Comparison of ENCODE assay signal across 15 cellular contexts in genomic region chr12:52969828-52970569, GRCh38. TPM values are rescaled to one million over a fixed set of nuclear protein-coding genes. Genes with fewer than 3 reads are reported as not detected.
DNase-seq lines count a peak whose midpoint lies in the region; ATAC-seq, FAIRE-seq and TF ChIP-seq lines count a peak whose summit lies in the region.
"Had no signal": no experiment of that assay in that cellular context is flagged by ENCODE, and none has a peak within 500 bp of the region (broad histone marks: within the 10 kb centered on the region; RNA-seq: fewer than 3 reads in every experiment).

No MANE protein-coding gene starts in this region.

- H3K9me3 ChIP-seq in MG63, result no peaks in the 10 kb centered on the region
- no peaks in the 10 kb centered on the region for H3K9me3 ChIP-seq in mucosa of descending colon
- H3K9me3 ChIP-seq: tibial artery had no signal

- no peaks in the 10 kb centered on the region for H3K27me3 ChIP-seq in MG63

- FAIRE-seq in GM12892 (lab: Jason Lieb, UNC), result no peak

- no peak for TF ChIP-seq POLR2A in GM12892 (IDR thresholded peaks at IDR 0.05; ENCODE audit: low read depth, low read length)

- no peak for TF ChIP-seq CTCF in brain (conservative IDR thresholded peaks at IDR 0.05)
- no peak for TF ChIP-seq CTCF in mucosa of descending colon (IDR thresholded peaks at IDR 0.05)

- H3K36me3 ChIP-seq in MG63, result no peaks in the 10 kb centered on the region
- H3K36me3 ChIP-seq in mucosa of descending colon (ENCODE audit: low read depth), result no peaks in the 10 kb centered on the region
- H3K36me3 ChIP-seq: tibial artery had no signal

- ATAC-seq in mucosa of descending colon (peak; percentile 84), HG02610 (IDR thresholded peaks at IDR 0.05; ENCODE audit: unreplicated experiment) (no peak)
- ATAC-seq: T-cell had no signal

- intact Hi-C loops in mucosa of descending colon (cut with DNase I, micrococcal nuclease), result loop anchor here in 1 of 2 donors (5.0 kb wide), 1 partner anchor 68 kb away; no protein-coding TSS in a partner anchor

- no peaks in the 10 kb centered on the region for H3K36me3 Mint-ChIP-seq in brain
- H3K36me3 Mint-ChIP-seq: activated naive CD4-positive, alpha-beta T cell treated with anti-CD3 and anti-CD28 coated beads, Interleukin-2, amount 10 ng/mL, durations not matched to agents 7 days and 5 days; IgD-negative memory B cell; T-cell had no signal

- H3K4me1 ChIP-seq in mucosa of descending colon (ENCODE audit: low read depth), result peaks cover 6% of the 10 kb centered on the region

- H3K27me3 Mint-ChIP-seq in brain, result peaks cover 7% of the 10 kb centered on the region

- in situ Hi-C loops in Caki2 (cut with HindIII; ENCODE audit: low pct_unique_long_range_greater_than_20kb, low sequenced_read_pairs), result loop anchor here (10.0 kb wide), 1 partner anchor 755 kb away; no protein-coding TSS in a partner anchor

- H3K27ac Mint-ChIP-seq in brain, result peak overlapping the region in 4 of 5 experiments; percentile 35 to 61 (median 46)
- H3K27ac Mint-ChIP-seq: activated naive CD4-positive, alpha-beta T cell treated with anti-CD3 and anti-CD28 coated beads, Interleukin-2, amount 10 ng/mL, durations not matched to agents 7 days and 5 days; IgD-negative memory B cell; T-cell had no signal

- no peak overlapping the region for H3K4me3 Mint-ChIP-seq in brain
- H3K4me3 Mint-ChIP-seq: activated naive CD4-positive, alpha-beta T cell treated with anti-CD3 and anti-CD28 coated beads, Interleukin-2, amount 10 ng/mL, durations not matched to agents 7 days and 5 days; IgD-negative memory B cell; T-cell had no signal

- H3K9me3 Mint-ChIP-seq in brain, result peaks cover 0 to 2% (median 0%) of the 10 kb centered on the region in 5 experiments
- H3K9me3 Mint-ChIP-seq: activated naive CD4-positive, alpha-beta T cell treated with anti-CD3 and anti-CD28 coated beads, Interleukin-2, amount 10 ng/mL, durations not matched to agents 7 days and 5 days; IgD-negative memory B cell; T-cell had no signal

- H3K4me1 Mint-ChIP-seq in brain, result peaks cover 20% of the 10 kb centered on the region
- H3K4me1 Mint-ChIP-seq: activated naive CD4-positive, alpha-beta T cell treated with anti-CD3 and anti-CD28 coated beads, Interleukin-2, amount 10 ng/mL, durations not matched to agents 7 days and 5 days; T-cell had no signal

- DNase-seq in Caki2 (ENCODE audit: low read depth) (peak; percentile 91), MG63 (peak; percentile 76), mucosa of descending colon (peak; percentile 72 to 93 (median 80)), GM12892 (ENCODE audit: insufficient read length) (no peak), NCI-H1436 treated with DMSO at 0.1 percent for 48 hours (lab: John Stamatoyannopoulos, UW) (no peak)
- DNase-seq in stimulated activated CD4-positive, alpha-beta T cell treated with anti-CD3 and anti-CD28 coated beads, Interleukin-4, amount 100 ng/mL, for 4 hours, result no peak
- DNase-seq: activated CD4-positive, alpha-beta T cell treated with anti-CD3 and anti-CD28 coated beads, Interleukin-2, amount 50 U/mL, for 4 hours; activated naive CD4-positive, alpha-beta T cell treated with anti-CD3 and anti-CD28 coated beads, Interleukin-2, amount 10 ng/mL, durations not matched to agents 7 days and 5 days; C1 segment of cervical spinal cord; NCI-H524 treated with DMSO at 0.1 percent for 48 hours; T-cell; tibial artery had no signal

- no peak overlapping the region for H3K4me3 ChIP-seq in MG63
- H3K4me3 ChIP-seq in mucosa of descending colon, result no peak overlapping the region
- H3K4me3 ChIP-seq: tibial artery had no signal

RNA-seq across cellular contexts. Expression of gene KRT18, which starts 21.1 kb away (rescaled TPM):
- 205 and 247 TPM in 2 replicates for total RNA-seq in Caki2 (2014; rRNA removed; shearing (Covaris generic); ENCODE audit: low replicate concordance)
- total RNA-seq in MG63 (2014; rRNA removed; shearing (Covaris generic); ENCODE audit: low replicate concordance), result 104 and 136 TPM in 2 replicates
- polyA plus RNA-seq in brain (ENCODE audit: insufficient read depth, low read depth, low replicate concordance), result 252 TPM
- 1,000 to 10,000 TPM in 1 of 3 donors, 100 to 1,000 TPM in 2; 296 to 1,063 (median 953) TPM for total RNA-seq in mucosa of descending colon
- polyA plus RNA-seq in GM12892 (2012; ENCODE audit: missing spikeins), result 0.34 TPM

RNA-seq across cellular contexts. Expression of gene EIF4B, which starts 36.3 kb away (rescaled TPM):
- 834 and 874 TPM in 2 replicates for total RNA-seq in Caki2 (2014; rRNA removed; shearing (Covaris generic); ENCODE audit: low replicate concordance)
- total RNA-seq in MG63 (2014; rRNA removed; shearing (Covaris generic); ENCODE audit: low replicate concordance), result 684 and 692 TPM in 2 replicates
- polyA plus RNA-seq in brain (ENCODE audit: insufficient read depth, low read depth, low replicate concordance), result 216 TPM
- 100 to 1,000 TPM; 341 to 535 (median 345) TPM for total RNA-seq in mucosa of descending colon
- polyA plus RNA-seq in GM12892 (2012; ENCODE audit: missing spikeins), result 390 TPM

Comparison
In these comparisons a context has a peak if more than half of its experiments do, and no peak if none do; other contexts are left out.
1. DNase-seq: peak in Caki2 (single experiment), MG63 (single experiment) and mucosa of descending colon (3 of 3); none in stimulated activated CD4-positive, alpha-beta T cell treated with anti-CD3 and anti-CD28 coated beads, Interleukin-4, amount 100 ng/mL, for 4 hours (0 of 2), GM12892 (single experiment) and NCI-H1436 treated with DMSO at 0.1 percent for 48 hours (single experiment).